In the genomic region with DNA sequence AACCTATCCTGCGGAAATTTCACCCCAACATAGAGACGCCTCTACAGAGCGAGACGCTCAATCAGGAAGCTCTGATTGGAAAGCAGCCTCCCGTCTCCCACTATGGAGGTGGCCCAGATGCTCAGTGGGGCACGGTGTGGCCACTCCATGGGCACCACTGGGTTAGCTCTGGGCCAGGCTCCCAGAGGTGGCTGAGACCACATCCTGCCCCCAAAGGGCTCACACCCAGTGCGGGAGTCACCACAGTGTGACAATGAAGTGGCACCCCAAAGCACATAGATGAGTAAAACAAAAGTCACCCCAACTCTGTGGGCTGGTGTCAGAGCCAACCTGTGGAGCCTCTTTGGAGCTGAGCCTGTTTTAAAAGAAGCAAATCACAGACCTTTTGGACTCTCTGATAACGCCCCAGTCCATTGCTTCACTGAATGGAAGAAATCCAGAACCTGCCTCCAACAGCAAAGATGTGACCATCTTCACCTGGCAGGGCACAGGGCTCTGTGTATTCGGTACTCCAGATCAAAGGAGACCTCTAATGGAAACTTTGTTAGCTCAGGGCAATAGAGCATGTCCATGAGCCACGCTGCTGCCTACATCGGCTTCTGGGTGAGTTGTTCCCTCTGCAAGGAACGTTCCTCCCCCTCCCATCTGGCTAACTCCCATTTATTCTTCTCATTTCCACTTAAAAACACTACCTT, we compare ENCODE assay signal across 1 cellular context.
TF ChIP-seq lines count a peak whose summit lies in the region.

No MANE protein-coding gene starts in this region.

TF ChIP-seq in HepG2, 621 proteins besides CTCF, POLR2A, EP300 and RAD21 (continued from another document and continues in another):
- TF ChIP-seq, protein P1, sequence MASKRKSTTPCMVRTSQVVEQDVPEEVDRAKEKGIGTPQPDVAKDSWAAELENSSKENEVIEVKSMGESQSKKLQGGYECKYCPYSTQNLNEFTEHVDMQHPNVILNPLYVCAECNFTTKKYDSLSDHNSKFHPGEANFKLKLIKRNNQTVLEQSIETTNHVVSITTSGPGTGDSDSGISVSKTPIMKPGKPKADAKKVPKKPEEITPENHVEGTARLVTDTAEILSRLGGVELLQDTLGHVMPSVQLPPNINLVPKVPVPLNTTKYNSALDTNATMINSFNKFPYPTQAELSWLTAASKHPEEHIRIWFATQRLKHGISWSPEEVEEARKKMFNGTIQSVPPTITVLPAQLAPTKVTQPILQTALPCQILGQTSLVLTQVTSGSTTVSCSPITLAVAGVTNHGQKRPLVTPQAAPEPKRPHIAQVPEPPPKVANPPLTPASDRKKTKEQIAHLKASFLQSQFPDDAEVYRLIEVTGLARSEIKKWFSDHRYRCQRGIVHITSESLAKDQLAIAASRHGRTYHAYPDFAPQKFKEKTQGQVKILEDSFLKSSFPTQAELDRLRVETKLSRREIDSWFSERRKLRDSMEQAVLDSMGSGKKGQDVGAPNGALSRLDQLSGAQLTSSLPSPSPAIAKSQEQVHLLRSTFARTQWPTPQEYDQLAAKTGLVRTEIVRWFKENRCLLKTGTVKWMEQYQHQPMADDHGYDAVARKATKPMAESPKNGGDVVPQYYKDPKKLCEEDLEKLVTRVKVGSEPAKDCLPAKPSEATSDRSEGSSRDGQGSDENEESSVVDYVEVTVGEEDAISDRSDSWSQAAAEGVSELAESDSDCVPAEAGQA (IDR thresholded peaks at IDR 0.05; ENCODE audit: low read depth), result no peak
- TF ChIP-seq, protein P1 (CRISPR knock-in tag; IDR thresholded peaks at IDR 0.05; ENCODE audit: borderline replicate concordance), result no peak
- TF ChIP-seq HCFC1 (IDR thresholded peaks at IDR 0.05; ENCODE audit: low read depth, low read length) (no peak), ZNF552 (CRISPR knock-in tag; IDR thresholded peaks at IDR 0.05; ENCODE audit: borderline replicate concordance) (no peak), POGZ (CRISPR knock-in tag; IDR thresholded peaks at IDR 0.05) (peak; percentile 35; the same call in 1 of the 2 replicates), ISL2 (CRISPR knock-in tag; IDR thresholded peaks at IDR 0.05) (peak; percentile 49; the same call in 1 of the 2 replicates), ZNF616 (CRISPR knock-in tag; IDR thresholded peaks at IDR 0.05; ENCODE audit: low read depth) (no peak), PAWR (CRISPR knock-in tag; IDR thresholded peaks at IDR 0.05; ENCODE audit: borderline replicate concordance) (no peak), SP1 (IDR thresholded peaks at IDR 0.05) (no peak), SP1 (CRISPR knock-in tag; IDR thresholded peaks at IDR 0.05) (no peak), SRY (CRISPR knock-in tag; IDR thresholded peaks at IDR 0.05) (no peak), ATAD3A (CRISPR knock-in tag; IDR thresholded peaks at IDR 0.05) (no peak), CEBPG (CRISPR knock-in tag; IDR thresholded peaks at IDR 0.05) (peak; percentile 69), ZNF101 (CRISPR knock-in tag; IDR thresholded peaks at IDR 0.05; ENCODE audit: borderline replicate concordance, low read depth) (no peak), ZSCAN30 (CRISPR knock-in tag; IDR thresholded peaks at IDR 0.05) (0 out of 2 replicates have a peak, but pooled peaks have one; percentile 49), NR2F1 (CRISPR knock-in tag; IDR thresholded peaks at IDR 0.05) (no peak; a peak in 1 of 4 replicates), MYC (CRISPR knock-in tag; IDR thresholded peaks at IDR 0.05; ENCODE audit: borderline replicate concordance) (peak; percentile 56; the same call in 1 of the 2 replicates), SP140L (CRISPR knock-in tag; IDR thresholded peaks at IDR 0.05; ENCODE audit: borderline replicate concordance) (no peak), SMYD3 (CRISPR knock-in tag; IDR thresholded peaks at IDR 0.05) (no peak)
- TF ChIP-seq, protein P2, sequence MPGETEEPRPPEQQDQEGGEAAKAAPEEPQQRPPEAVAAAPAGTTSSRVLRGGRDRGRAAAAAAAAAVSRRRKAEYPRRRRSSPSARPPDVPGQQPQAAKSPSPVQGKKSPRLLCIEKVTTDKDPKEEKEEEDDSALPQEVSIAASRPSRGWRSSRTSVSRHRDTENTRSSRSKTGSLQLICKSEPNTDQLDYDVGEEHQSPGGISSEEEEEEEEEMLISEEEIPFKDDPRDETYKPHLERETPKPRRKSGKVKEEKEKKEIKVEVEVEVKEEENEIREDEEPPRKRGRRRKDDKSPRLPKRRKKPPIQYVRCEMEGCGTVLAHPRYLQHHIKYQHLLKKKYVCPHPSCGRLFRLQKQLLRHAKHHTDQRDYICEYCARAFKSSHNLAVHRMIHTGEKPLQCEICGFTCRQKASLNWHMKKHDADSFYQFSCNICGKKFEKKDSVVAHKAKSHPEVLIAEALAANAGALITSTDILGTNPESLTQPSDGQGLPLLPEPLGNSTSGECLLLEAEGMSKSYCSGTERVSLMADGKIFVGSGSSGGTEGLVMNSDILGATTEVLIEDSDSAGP (CRISPR knock-in tag; IDR thresholded peaks at IDR 0.05; ENCODE audit: borderline replicate concordance), result peak; percentile 40; the same call in 1 of the 2 replicates
- TF ChIP-seq, protein P3, sequence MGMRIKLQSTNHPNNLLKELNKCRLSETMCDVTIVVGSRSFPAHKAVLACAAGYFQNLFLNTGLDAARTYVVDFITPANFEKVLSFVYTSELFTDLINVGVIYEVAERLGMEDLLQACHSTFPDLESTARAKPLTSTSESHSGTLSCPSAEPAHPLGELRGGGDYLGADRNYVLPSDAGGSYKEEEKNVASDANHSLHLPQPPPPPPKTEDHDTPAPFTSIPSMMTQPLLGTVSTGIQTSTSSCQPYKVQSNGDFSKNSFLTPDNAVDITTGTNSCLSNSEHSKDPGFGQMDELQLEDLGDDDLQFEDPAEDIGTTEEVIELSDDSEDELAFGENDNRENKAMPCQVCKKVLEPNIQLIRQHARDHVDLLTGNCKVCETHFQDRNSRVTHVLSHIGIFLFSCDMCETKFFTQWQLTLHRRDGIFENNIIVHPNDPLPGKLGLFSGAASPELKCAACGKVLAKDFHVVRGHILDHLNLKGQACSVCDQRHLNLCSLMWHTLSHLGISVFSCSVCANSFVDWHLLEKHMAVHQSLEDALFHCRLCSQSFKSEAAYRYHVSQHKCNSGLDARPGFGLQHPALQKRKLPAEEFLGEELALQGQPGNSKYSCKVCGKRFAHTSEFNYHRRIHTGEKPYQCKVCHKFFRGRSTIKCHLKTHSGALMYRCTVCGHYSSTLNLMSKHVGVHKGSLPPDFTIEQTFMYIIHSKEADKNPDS (CRISPR knock-in tag; IDR thresholded peaks at IDR 0.05), result peak; percentile 18; the same call in 1 of the 2 replicates
- TF ChIP-seq, protein P4, sequence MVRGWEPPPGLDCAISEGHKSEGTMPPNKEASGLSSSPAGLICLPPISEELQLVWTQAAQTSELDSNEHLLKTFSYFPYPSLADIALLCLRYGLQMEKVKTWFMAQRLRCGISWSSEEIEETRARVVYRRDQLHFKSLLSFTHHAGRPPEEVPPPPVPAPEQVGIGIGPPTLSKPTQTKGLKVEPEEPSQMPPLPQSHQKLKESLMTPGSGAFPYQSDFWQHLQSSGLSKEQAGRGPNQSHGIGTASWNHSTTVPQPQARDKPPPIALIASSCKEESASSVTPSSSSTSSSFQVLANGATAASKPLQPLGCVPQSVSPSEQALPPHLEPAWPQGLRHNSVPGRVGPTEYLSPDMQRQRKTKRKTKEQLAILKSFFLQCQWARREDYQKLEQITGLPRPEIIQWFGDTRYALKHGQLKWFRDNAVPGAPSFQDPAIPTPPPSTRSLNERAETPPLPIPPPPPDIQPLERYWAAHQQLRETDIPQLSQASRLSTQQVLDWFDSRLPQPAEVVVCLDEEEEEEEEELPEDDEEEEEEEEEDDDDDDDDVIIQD (CRISPR knock-in tag; IDR thresholded peaks at IDR 0.05; ENCODE audit: low read depth), result 0 out of 2 replicates have a peak, but pooled peaks have one; percentile 47
- TF ChIP-seq, protein P5, sequence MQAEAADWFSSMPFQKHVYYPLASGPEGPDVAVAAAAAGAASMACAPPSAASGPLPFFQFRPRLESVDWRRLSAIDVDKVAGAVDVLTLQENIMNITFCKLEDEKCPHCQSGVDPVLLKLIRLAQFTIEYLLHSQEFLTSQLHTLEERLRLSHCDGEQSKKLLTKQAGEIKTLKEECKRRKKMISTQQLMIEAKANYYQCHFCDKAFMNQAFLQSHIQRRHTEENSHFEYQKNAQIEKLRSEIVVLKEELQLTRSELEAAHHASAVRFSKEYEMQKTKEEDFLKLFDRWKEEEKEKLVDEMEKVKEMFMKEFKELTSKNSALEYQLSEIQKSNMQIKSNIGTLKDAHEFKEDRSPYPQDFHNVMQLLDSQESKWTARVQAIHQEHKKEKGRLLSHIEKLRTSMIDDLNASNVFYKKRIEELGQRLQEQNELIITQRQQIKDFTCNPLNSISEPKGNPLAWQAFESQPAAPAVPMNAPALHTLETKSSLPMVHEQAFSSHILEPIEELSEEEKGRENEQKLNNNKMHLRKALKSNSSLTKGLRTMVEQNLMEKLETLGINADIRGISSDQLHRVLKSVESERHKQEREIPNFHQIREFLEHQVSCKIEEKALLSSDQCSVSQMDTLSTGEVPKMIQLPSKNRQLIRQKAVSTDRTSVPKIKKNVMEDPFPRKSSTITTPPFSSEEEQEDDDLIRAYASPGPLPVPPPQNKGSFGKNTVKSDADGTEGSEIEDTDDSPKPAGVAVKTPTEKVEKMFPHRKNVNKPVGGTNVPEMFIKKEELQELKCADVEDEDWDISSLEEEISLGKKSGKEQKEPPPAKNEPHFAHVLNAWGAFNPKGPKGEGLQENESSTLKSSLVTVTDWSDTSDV (CRISPR knock-in tag; IDR thresholded peaks at IDR 0.05), result no peak
- TF ChIP-seq, protein P6, sequence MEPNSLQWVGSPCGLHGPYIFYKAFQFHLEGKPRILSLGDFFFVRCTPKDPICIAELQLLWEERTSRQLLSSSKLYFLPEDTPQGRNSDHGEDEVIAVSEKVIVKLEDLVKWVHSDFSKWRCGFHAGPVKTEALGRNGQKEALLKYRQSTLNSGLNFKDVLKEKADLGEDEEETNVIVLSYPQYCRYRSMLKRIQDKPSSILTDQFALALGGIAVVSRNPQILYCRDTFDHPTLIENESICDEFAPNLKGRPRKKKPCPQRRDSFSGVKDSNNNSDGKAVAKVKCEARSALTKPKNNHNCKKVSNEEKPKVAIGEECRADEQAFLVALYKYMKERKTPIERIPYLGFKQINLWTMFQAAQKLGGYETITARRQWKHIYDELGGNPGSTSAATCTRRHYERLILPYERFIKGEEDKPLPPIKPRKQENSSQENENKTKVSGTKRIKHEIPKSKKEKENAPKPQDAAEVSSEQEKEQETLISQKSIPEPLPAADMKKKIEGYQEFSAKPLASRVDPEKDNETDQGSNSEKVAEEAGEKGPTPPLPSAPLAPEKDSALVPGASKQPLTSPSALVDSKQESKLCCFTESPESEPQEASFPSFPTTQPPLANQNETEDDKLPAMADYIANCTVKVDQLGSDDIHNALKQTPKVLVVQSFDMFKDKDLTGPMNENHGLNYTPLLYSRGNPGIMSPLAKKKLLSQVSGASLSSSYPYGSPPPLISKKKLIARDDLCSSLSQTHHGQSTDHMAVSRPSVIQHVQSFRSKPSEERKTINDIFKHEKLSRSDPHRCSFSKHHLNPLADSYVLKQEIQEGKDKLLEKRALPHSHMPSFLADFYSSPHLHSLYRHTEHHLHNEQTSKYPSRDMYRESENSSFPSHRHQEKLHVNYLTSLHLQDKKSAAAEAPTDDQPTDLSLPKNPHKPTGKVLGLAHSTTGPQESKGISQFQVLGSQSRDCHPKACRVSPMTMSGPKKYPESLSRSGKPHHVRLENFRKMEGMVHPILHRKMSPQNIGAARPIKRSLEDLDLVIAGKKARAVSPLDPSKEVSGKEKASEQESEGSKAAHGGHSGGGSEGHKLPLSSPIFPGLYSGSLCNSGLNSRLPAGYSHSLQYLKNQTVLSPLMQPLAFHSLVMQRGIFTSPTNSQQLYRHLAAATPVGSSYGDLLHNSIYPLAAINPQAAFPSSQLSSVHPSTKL (CRISPR knock-in tag; IDR thresholded peaks at IDR 0.05), result peak; percentile 69
- TF ChIP-seq, protein P7, sequence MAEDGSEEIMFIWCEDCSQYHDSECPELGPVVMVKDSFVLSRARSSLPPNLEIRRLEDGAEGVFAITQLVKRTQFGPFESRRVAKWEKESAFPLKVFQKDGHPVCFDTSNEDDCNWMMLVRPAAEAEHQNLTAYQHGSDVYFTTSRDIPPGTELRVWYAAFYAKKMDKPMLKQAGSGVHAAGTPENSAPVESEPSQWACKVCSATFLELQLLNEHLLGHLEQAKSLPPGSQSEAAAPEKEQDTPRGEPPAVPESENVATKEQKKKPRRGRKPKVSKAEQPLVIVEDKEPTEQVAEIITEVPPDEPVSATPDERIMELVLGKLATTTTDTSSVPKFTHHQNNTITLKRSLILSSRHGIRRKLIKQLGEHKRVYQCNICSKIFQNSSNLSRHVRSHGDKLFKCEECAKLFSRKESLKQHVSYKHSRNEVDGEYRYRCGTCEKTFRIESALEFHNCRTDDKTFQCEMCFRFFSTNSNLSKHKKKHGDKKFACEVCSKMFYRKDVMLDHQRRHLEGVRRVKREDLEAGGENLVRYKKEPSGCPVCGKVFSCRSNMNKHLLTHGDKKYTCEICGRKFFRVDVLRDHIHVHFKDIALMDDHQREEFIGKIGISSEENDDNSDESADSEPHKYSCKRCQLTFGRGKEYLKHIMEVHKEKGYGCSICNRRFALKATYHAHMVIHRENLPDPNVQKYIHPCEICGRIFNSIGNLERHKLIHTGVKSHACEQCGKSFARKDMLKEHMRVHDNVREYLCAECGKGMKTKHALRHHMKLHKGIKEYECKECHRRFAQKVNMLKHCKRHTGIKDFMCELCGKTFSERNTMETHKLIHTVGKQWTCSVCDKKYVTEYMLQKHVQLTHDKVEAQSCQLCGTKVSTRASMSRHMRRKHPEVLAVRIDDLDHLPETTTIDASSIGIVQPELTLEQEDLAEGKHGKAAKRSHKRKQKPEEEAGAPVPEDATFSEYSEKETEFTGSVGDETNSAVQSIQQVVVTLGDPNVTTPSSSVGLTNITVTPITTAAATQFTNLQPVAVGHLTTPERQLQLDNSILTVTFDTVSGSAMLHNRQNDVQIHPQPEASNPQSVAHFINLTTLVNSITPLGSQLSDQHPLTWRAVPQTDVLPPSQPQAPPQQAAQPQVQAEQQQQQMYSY (CRISPR knock-in tag; IDR thresholded peaks at IDR 0.05), result no peak
- TF ChIP-seq, protein P8, sequence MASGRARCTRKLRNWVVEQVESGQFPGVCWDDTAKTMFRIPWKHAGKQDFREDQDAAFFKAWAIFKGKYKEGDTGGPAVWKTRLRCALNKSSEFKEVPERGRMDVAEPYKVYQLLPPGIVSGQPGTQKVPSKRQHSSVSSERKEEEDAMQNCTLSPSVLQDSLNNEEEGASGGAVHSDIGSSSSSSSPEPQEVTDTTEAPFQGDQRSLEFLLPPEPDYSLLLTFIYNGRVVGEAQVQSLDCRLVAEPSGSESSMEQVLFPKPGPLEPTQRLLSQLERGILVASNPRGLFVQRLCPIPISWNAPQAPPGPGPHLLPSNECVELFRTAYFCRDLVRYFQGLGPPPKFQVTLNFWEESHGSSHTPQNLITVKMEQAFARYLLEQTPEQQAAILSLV (CRISPR knock-in tag; IDR thresholded peaks at IDR 0.05; ENCODE audit: borderline replicate concordance), result no peak
